Comparison of ENCODE assay signal across 15 cellular contexts in genomic region chr13:28027607-28028364, GRCh38. TPM values are rescaled to one million over a fixed set of nuclear protein-coding genes. Genes with fewer than 3 reads are reported as not detected.
DNase-seq lines count a peak whose midpoint lies in the region; ATAC-seq and TF ChIP-seq lines count a peak whose summit lies in the region.
"Had no signal": no experiment of that assay in that cellular context is flagged by ENCODE, and none has a peak within 500 bp of the region (broad histone marks: within the 10 kb centered on the region; RNA-seq: fewer than 3 reads in every experiment).

No MANE protein-coding gene starts in this region.

- WGBS in testis, 2 donors, result 75 to 81% methylated on average over 8 of the region's 8 CpGs

- peak; percentile 6 for DNase-seq in activated naive CD4-positive, alpha-beta T cell treated with anti-CD3 and anti-CD28 coated beads for 36 hours
- no peak for DNase-seq in activated naive CD4-positive, alpha-beta T cell treated with Interleukin-2 at 50 U/mL for 16 hours
- no peak for DNase-seq in CD8-positive, alpha-beta T cell
- DNase-seq in GM23338 (ENCODE audit: low spot score) (no peak), testis (no peak), SKM-1 (lab: John Stamatoyannopoulos, UW; ENCODE audit: unreplicated experiment) (no peak)
- DNase-seq: ACHN, BE2C, C1 segment of cervical spinal cord, Caco-2, GM23248, HCEC 1CT had no signal

- H3K4me1 Mint-ChIP-seq in activated naive CD4-positive, alpha-beta T cell treated with anti-CD3 and anti-CD28 coated beads for 36 hours (ENCODE audit: low read depth), result peaks cover 7% of the 10 kb centered on the region
- H3K4me1 Mint-ChIP-seq in CD8-positive, alpha-beta T cell (ENCODE audit: low read depth), result peaks cover 10% of the 10 kb centered on the region
- peaks cover 13% of the 10 kb centered on the region; the same call in 2 of the 3 replicates for H3K4me1 Mint-ChIP-seq in GM23338

- intact Hi-C loops in activated naive CD4-positive, alpha-beta T cell treated with anti-CD3 and anti-CD28 coated beads for 36 hours (cut with micrococcal nuclease), result no loop called here
- intact Hi-C loops in CD8-positive, alpha-beta T cell (cut with DNase I, micrococcal nuclease), result no loop called here
- intact Hi-C loops in testis (cut with DNase I; ENCODE audit: low total_unique reads), result no loop called here

- H3K4me1 ChIP-seq in CD8-positive, alpha-beta T cell (ENCODE audit: insufficient read depth, low read length), result no peaks in the 10 kb centered on the region
- H3K4me1 ChIP-seq in GM23338 (ENCODE audit: insufficient read depth) (peaks cover 13% of the 10 kb centered on the region), testis (peaks cover 23% of the 10 kb centered on the region)
- H3K4me1 ChIP-seq: BE2C had no signal

- peak overlapping the region; percentile 60; the same call in 1 of the 2 replicates for H2AFZ ChIP-seq in GM23338
- H2AFZ ChIP-seq: GM23248 had no signal

- H3K27ac ChIP-seq in CD8-positive, alpha-beta T cell (ENCODE audit: low read depth, low read length), result no peak overlapping the region
- no peak overlapping the region for H3K27ac ChIP-seq in GM23338 (ENCODE audit: low read depth)
- H3K27ac ChIP-seq in testis, result peak overlapping the region; percentile 4 to 10
- H3K27ac ChIP-seq: GM23248, HL-60 had no signal

- POLR2A ChIA-PET in CD8-positive, alpha-beta T cell (lab: Charles Lee), result no interaction called here

- no peak for TF ChIP-seq POLR2A in testis (IDR thresholded peaks at IDR 0.05)

- no peaks in the 10 kb centered on the region for H3K36me3 ChIP-seq in CD8-positive, alpha-beta T cell (ENCODE audit: insufficient read depth, low read length)
- H3K36me3 ChIP-seq in GM23338 (ENCODE audit: insufficient read depth), result no peaks in the 10 kb centered on the region
- no peaks in the 10 kb centered on the region for H3K36me3 ChIP-seq in testis (ENCODE audit: low read depth, missing control alignments)
- H3K36me3 ChIP-seq: BE2C had no signal

- H3K9me3 Mint-ChIP-seq in activated naive CD4-positive, alpha-beta T cell treated with anti-CD3 and anti-CD28 coated beads for 36 hours, result no peaks in the 10 kb centered on the region
- no peaks in the 10 kb centered on the region for H3K9me3 Mint-ChIP-seq in CD8-positive, alpha-beta T cell
- no peaks in the 10 kb centered on the region; the same call in 2 of the 3 replicates for H3K9me3 Mint-ChIP-seq in GM23338

- H3K4me2 ChIP-seq in GM23338, result no peak overlapping the region

- no peak overlapping the region for H3K4me3 Mint-ChIP-seq in activated naive CD4-positive, alpha-beta T cell treated with anti-CD3 and anti-CD28 coated beads for 36 hours
- no peak overlapping the region for H3K4me3 Mint-ChIP-seq in CD8-positive, alpha-beta T cell
- H3K4me3 Mint-ChIP-seq in GM23338, result no peak overlapping the region
- H3K4me3 Mint-ChIP-seq: CD4-positive, CD25-positive, alpha-beta regulatory T cell had no signal

- no peaks in the 10 kb centered on the region for H3K79me2 ChIP-seq in GM23338 (replicated peaks; ENCODE audit: insufficient read depth)

- no peaks in the 10 kb centered on the region for H3F3A ChIP-seq in GM23338 (replicated peaks; ENCODE audit: low read depth)

- no peaks in the 10 kb centered on the region for H3K9me3 ChIP-seq in CD8-positive, alpha-beta T cell (ENCODE audit: low read length)
- no peaks in the 10 kb centered on the region for H3K9me3 ChIP-seq in testis
- H3K9me3 ChIP-seq: BE2C, Caco-2 had no signal

- CTCF ChIA-PET in activated naive CD4-positive, alpha-beta T cell treated with anti-CD3 and anti-CD28 coated beads for 36 hours (lab: Charles Lee), result interaction anchor here (0.6 to 1.1 kb wide), 2 partner anchors 45 to 197 kb away, joined by 3 to 7 read pairs; no protein-coding TSS in a partner anchor
- CTCF ChIA-PET in CD8-positive, alpha-beta T cell (lab: Charles Lee), result no interaction called here

- H4K20me1 ChIP-seq in GM23338 (replicated peaks; ENCODE audit: insufficient read depth), result no peaks in the 10 kb centered on the region

- H3K4me3 ChIP-seq in CD8-positive, alpha-beta T cell (ENCODE audit: low read depth, low read length), result no peak overlapping the region
- H3K4me3 ChIP-seq in GM23338 (no peak overlapping the region), testis (no peak overlapping the region)
- H3K4me3 ChIP-seq: GM23248 had no signal

- peaks cover 9% of the 10 kb centered on the region for H3K27me3 Mint-ChIP-seq in activated naive CD4-positive, alpha-beta T cell treated with anti-CD3 and anti-CD28 coated beads for 36 hours (ENCODE audit: low read depth)
- peaks cover 15% of the 10 kb centered on the region for H3K27me3 Mint-ChIP-seq in CD8-positive, alpha-beta T cell (ENCODE audit: low read depth)
- peaks cover 10% of the 10 kb centered on the region for H3K27me3 Mint-ChIP-seq in GM23338 (ENCODE audit: insufficient read depth, low read depth, poor library complexity)

- no peaks in the 10 kb centered on the region for H3K27me3 ChIP-seq in CD8-positive, alpha-beta T cell (ENCODE audit: insufficient read depth, low read length)
- H3K27me3 ChIP-seq in GM23338 (ENCODE audit: insufficient read depth) (no peaks in the 10 kb centered on the region), testis (no peaks in the 10 kb centered on the region)

- no peak overlapping the region for H3K27ac Mint-ChIP-seq in activated naive CD4-positive, alpha-beta T cell treated with anti-CD3 and anti-CD28 coated beads for 36 hours
- H3K27ac Mint-ChIP-seq in CD8-positive, alpha-beta T cell, result peak overlapping the region; percentile 55
- H3K27ac Mint-ChIP-seq in GM23338, result no peak overlapping the region
- H3K27ac Mint-ChIP-seq: CD4-positive, CD25-positive, alpha-beta regulatory T cell had no signal

- peak; percentile 36 for ATAC-seq in CD8-positive, alpha-beta T cell
- no peak for ATAC-seq in GM23338

- no peaks in the 10 kb centered on the region for H3K36me3 Mint-ChIP-seq in activated naive CD4-positive, alpha-beta T cell treated with anti-CD3 and anti-CD28 coated beads for 36 hours (ENCODE audit: low read depth)
- no peaks in the 10 kb centered on the region for H3K36me3 Mint-ChIP-seq in CD8-positive, alpha-beta T cell
- H3K36me3 Mint-ChIP-seq in GM23338 (ENCODE audit: low read depth), result no peaks in the 10 kb centered on the region
- H3K36me3 Mint-ChIP-seq: CD4-positive, CD25-positive, alpha-beta regulatory T cell had no signal

- H3K9me2 ChIP-seq in GM23338 (ENCODE audit: insufficient read depth), result no peaks in the 10 kb centered on the region

- no peak for TF ChIP-seq CTCF in CD8-positive, alpha-beta T cell (IDR thresholded peaks at IDR 0.05)
- TF ChIP-seq CTCF in GM23338 (conservative IDR thresholded peaks at IDR 0.05; ENCODE audit: low read depth in 2 of 2) (no peak), testis (IDR thresholded peaks at IDR 0.05) (no peak)

TF ChIP-seq in GM23338, 12 proteins besides CTCF, POLR2A, EP300 and RAD21 (continues in another document):
- no peak for TF ChIP-seq NANOG (IDR thresholded peaks at IDR 0.05; ENCODE audit: borderline replicate concordance)
- no peak for TF ChIP-seq ETS1 (IDR thresholded peaks at IDR 0.05)
- no peak for TF ChIP-seq EZH2 (IDR thresholded peaks at IDR 0.05; ENCODE audit: low read depth, unreplicated experiment)
- no peak for TF ChIP-seq EZH2phosphoT487 (IDR thresholded peaks at IDR 0.05; ENCODE audit: unreplicated experiment)
- TF ChIP-seq ZNF331 (CRISPR knock-in tag; IDR thresholded peaks at IDR 0.05; ENCODE audit: low read depth), result no peak
- TF ChIP-seq ZNF114 (CRISPR knock-in tag; IDR thresholded peaks at IDR 0.05), result no peak

RNA-seq across cellular contexts. Expression of gene URAD, which starts 39.3 kb away (rescaled TPM):
- total RNA-seq in activated naive CD4-positive, alpha-beta T cell treated with anti-CD3 and anti-CD28 coated beads for 36 hours, result not detected
- not detected for total RNA-seq in CD8-positive, alpha-beta T cell
- not detected in 2 replicates for total RNA-seq in GM23338 (2014; rRNA removed; shearing (Covaris generic))
- not detected in 2 replicates for polyA plus RNA-seq in GM23338 (2016; fragmentation: Nextera tagmentation; extraction: Ambion mirVana)
- 1 to 10 TPM in 1 of 2 donors, under 1 TPM in 1; 0.87 to 1.6 TPM for total RNA-seq in testis
- not detected for polyA plus RNA-seq in testis (ENCODE audit: insufficient read depth, low read depth, low replicate concordance)
- total RNA-seq: CD4-positive, CD25-positive, alpha-beta regulatory T cell; GM23248; HT1080 had no signal
- polyA plus RNA-seq: CD4-positive, CD25-positive, alpha-beta regulatory T cell; GM23248 had no signal

RNA-seq across cellular contexts. Expression of gene CDX2, which starts 58.7 kb away (rescaled TPM):
- not detected for total RNA-seq in activated naive CD4-positive, alpha-beta T cell treated with anti-CD3 and anti-CD28 coated beads for 36 hours
- total RNA-seq in CD8-positive, alpha-beta T cell, result not detected
- not detected in 2 replicates for total RNA-seq in GM23338 (2014; rRNA removed; shearing (Covaris generic))
- polyA plus RNA-seq in GM23338 (2016; fragmentation: Nextera tagmentation; extraction: Ambion mirVana) (0.12 TPM in 1 of 2 replicates, not detected in the other), testis (ENCODE audit: insufficient read depth, low read depth, low replicate concordance) (not detected)
- total RNA-seq in testis, result under 1 TPM; 0.06 to 0.08 TPM
- total RNA-seq: CD4-positive, CD25-positive, alpha-beta regulatory T cell; GM23248; HT1080 had no signal
- polyA plus RNA-seq: CD4-positive, CD25-positive, alpha-beta regulatory T cell; GM23248 had no signal

Comparison
In these comparisons a context has a peak if more than half of its experiments do, and no peak if none do; other contexts are left out.
1. H3K27ac ChIP-seq: peak in testis (2 of 2); none in CD8-positive, alpha-beta T cell (single experiment) and GM23338 (single experiment).